Comparison of ENCODE assay signal across 8 cellular contexts in the genomic region with DNA sequence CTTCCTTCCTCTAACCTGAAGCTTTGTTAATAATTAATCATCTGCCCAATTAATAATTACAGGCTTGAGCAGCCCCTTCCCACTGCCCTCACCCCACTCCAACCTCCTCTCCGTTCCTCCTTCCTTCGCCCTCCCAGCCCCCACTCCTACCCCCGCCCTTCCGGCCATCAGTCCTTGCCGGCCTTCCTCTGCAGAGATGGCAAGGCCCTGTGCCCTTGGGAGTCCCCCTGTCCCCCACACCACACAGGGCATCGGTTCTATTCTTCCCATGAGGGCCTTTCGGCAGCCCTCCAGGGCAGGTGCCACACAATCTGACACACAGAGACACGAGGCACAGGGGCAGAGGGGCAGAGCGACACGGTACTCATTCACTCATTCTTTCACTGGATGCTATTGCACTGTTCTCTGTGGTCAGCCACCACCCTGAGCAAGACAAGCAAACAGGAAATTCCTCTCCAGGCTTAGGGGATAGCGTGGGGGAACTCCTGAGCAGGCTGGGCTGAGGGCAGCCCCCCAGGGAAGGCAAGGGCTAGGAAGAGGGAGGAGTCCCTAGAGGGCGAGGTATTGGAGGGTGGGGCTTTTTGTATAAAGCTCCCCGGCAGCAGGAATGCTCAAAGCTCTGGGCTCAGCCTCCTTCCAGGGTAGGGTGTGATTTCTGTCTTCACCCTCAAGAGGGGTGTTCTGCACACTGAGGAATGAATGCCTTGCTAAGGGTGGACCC. TPM values are rescaled to one million over a fixed set of nuclear protein-coding genes. Genes with fewer than 3 reads are reported as not detected.
DNase-seq lines count a peak whose midpoint lies in the region; ATAC-seq and TF ChIP-seq lines count a peak whose summit lies in the region.

No MANE protein-coding gene starts in this region.

- no peaks in the 10 kb centered on the region for H3K9me3 Mint-ChIP-seq in activated naive CD4-positive, alpha-beta T cell treated with anti-CD3 and anti-CD28 coated beads, Interleukin-2, amount 50 U/mL, for 72 hours
- no peaks in the 10 kb centered on the region for H3K9me3 Mint-ChIP-seq in activated naive CD8-positive, alpha-beta T cell treated with anti-CD3 and anti-CD28 coated beads, Interleukin-2, amount 50 U/mL, for 24 hours

- H3K27me3 Mint-ChIP-seq in activated naive CD8-positive, alpha-beta T cell treated with anti-CD3 and anti-CD28 coated beads, Interleukin-2, amount 50 U/mL, for 24 hours = no peaks in the 10 kb centered on the region

- H3K4me3 Mint-ChIP-seq in activated naive CD8-positive, alpha-beta T cell treated with anti-CD3 and anti-CD28 coated beads, Interleukin-2, amount 50 U/mL, for 24 hours = no peak overlapping the region

- H3K27ac ChIP-seq in left lung (peak overlapping the region; percentile 69 to 71), vagina (peak overlapping the region; percentile 59), coronary artery (peak overlapping the region in 1 of 2 donors; percentile 65)

- no peaks in the 10 kb centered on the region for H3K36me3 Mint-ChIP-seq in activated naive CD4-positive, alpha-beta T cell treated with anti-CD3 and anti-CD28 coated beads, Interleukin-2, amount 50 U/mL, for 72 hours
- H3K36me3 Mint-ChIP-seq in activated naive CD8-positive, alpha-beta T cell treated with anti-CD3 and anti-CD28 coated beads, Interleukin-2, amount 50 U/mL, for 24 hours (ENCODE audit: low read depth) = no peaks in the 10 kb centered on the region

- H3K36me3 ChIP-seq in left lung = no peaks in the 10 kb centered on the region
- no peaks in the 10 kb centered on the region for H3K36me3 ChIP-seq in vagina

- DNase-seq in activated naive CD4-positive, alpha-beta T cell treated with anti-CD3 and anti-CD28 coated beads, Interleukin-2, amount 50 U/mL, for 72 hours (ENCODE audit: low spot score in 2 of 2) = no peak
- no peak for DNase-seq in activated naive CD4-positive, alpha-beta T cell treated with anti-CD3 and anti-CD28 coated beads, Interleukin-2, amount 50 U/mL, for 16 hours
- peak; percentile 18 for DNase-seq in activated naive CD8-positive, alpha-beta T cell treated with anti-CD3 and anti-CD28 coated beads, Interleukin-2, amount 50 U/mL, for 24 hours
- DNase-seq in left lung (no peak), vagina (ENCODE audit: extremely low spot score in 2 of 2) (no peak), NCI-H748 treated with DMSO at 0.1 percent for 48 hours (lab: John Stamatoyannopoulos, UW) (no peak), coronary artery (ENCODE audit: low spot score) (no peak)

- H3K4me1 Mint-ChIP-seq in activated naive CD8-positive, alpha-beta T cell treated with anti-CD3 and anti-CD28 coated beads, Interleukin-2, amount 50 U/mL, for 24 hours = peaks cover 20% of the 10 kb centered on the region

- peaks cover 0 to 11% of the 10 kb centered on the region in 2 donors for H3K27me3 ChIP-seq in left lung
- H3K27me3 ChIP-seq in vagina = no peaks in the 10 kb centered on the region

- no peak for TF ChIP-seq POLR2A in vagina (IDR thresholded peaks at IDR 0.05)

- intact Hi-C loops in left lung (cut with DNase I) = no loop called here
- intact Hi-C loops in vagina (cut with DNase I) = no loop called here

- H3K4me1 ChIP-seq in left lung = peaks cover 10 to 50% of the 10 kb centered on the region in 2 donors
- H3K4me1 ChIP-seq in vagina = peaks cover 38% of the 10 kb centered on the region

- no peak overlapping the region for H3K27ac Mint-ChIP-seq in activated naive CD4-positive, alpha-beta T cell treated with anti-CD3 and anti-CD28 coated beads, Interleukin-2, amount 50 U/mL, for 72 hours
- H3K27ac Mint-ChIP-seq in activated naive CD8-positive, alpha-beta T cell treated with anti-CD3 and anti-CD28 coated beads, Interleukin-2, amount 50 U/mL, for 24 hours = peak overlapping the region; percentile 52

- ATAC-seq in activated naive CD4-positive, alpha-beta T cell treated with anti-CD3 and anti-CD28 coated beads, Interleukin-2, amount 50 U/mL, for 72 hours = peak; percentile 56 to 85
- ATAC-seq in HG03432 (IDR thresholded peaks at IDR 0.05; ENCODE audit: unreplicated experiment) = peak; percentile 59
- peak; percentile 75 for ATAC-seq in activated naive CD8-positive, alpha-beta T cell treated with anti-CD3 and anti-CD28 coated beads, Interleukin-2, amount 50 U/mL, for 24 hours
- ATAC-seq in left lung = peak; percentile 53

- TF ChIP-seq CTCF in left lung (IDR thresholded peaks at IDR 0.05) (no peak), vagina (IDR thresholded peaks at IDR 0.05) (no peak), coronary artery (IDR thresholded peaks at IDR 0.05) (no peak)

- H3K9me3 ChIP-seq in left lung = no peaks in the 10 kb centered on the region
- no peaks in the 10 kb centered on the region for H3K9me3 ChIP-seq in vagina

- H3K4me3 ChIP-seq in left lung (no peak overlapping the region), vagina (no peak overlapping the region), coronary artery (no peak overlapping the region)

RNA-seq across cellular contexts. Expression of a gene that starts 14.8 kb away (rescaled TPM):
- 1 to 10 TPM; 1.9 to 2.8 TPM for total RNA-seq in activated naive CD4-positive, alpha-beta T cell treated with anti-CD3 and anti-CD28 coated beads, Interleukin-2, amount 50 U/mL, for 72 hours
- total RNA-seq in left lung (1 to 10 TPM; 6.7 to 8.8 TPM), vagina (0.98 TPM)

RNA-seq across cellular contexts. Expression of a gene that starts 30.5 kb away (rescaled TPM):
- 10 to 100 TPM; 37.5 to 52.2 TPM for total RNA-seq in activated naive CD4-positive, alpha-beta T cell treated with anti-CD3 and anti-CD28 coated beads, Interleukin-2, amount 50 U/mL, for 72 hours
- total RNA-seq in left lung (10 to 100 TPM; 16.1 to 27.2 TPM), vagina (18.9 TPM)

RNA-seq across cellular contexts. Expression of a gene that starts 48.8 kb away (rescaled TPM):
- total RNA-seq in activated naive CD4-positive, alpha-beta T cell treated with anti-CD3 and anti-CD28 coated beads, Interleukin-2, amount 50 U/mL, for 72 hours = 100 to 1,000 TPM; 460 to 506 TPM
- total RNA-seq in left lung = 100 to 1,000 TPM; 204 to 308 TPM
- total RNA-seq in vagina = 246 TPM
